7 cellular contexts compared by ENCODE assay signal in genomic region chr11:35138606-35138948, GRCh38. TPM values are rescaled to one million over a fixed set of nuclear protein-coding genes. Genes with fewer than 3 reads are reported as not detected.
DNase-seq lines count a peak whose midpoint lies in the region; ATAC-seq and TF ChIP-seq lines count a peak whose summit lies in the region.

No MANE protein-coding gene starts in this region.

- no peaks in the 10 kb centered on the region for H3K27me3 ChIP-seq in right cardiac atrium (ENCODE audit: control insufficient read depth, insufficient read depth)
- H3K27me3 ChIP-seq in smooth muscle cell (ENCODE audit: low read depth): no peaks in the 10 kb centered on the region
- H3K27me3 ChIP-seq in Karpas-422 (ENCODE audit: low read length): no peaks in the 10 kb centered on the region

- ATAC-seq in activated B cell treated with CpG ODN at 0.5 μM for 24 hours (ENCODE audit: low read depth): no peak
- peak in 1 of 2 donors; percentile 23 for ATAC-seq in right cardiac atrium

- H4K20me1 ChIP-seq in smooth muscle cell (ENCODE audit: low read depth) (no peaks in the 10 kb centered on the region), Karpas-422 (ENCODE audit: insufficient read depth, low read depth, low read length) (no peaks in the 10 kb centered on the region)

- H3K9me3 ChIP-seq in HEK293 (ENCODE audit: control insufficient read depth, insufficient read depth, low read depth, low read length): no peaks in the 10 kb centered on the region
- no peaks in the 10 kb centered on the region for H3K9me3 ChIP-seq in right cardiac atrium (ENCODE audit: control insufficient read depth, low read length)
- H3K9me3 ChIP-seq in smooth muscle cell (replicated peaks; ENCODE audit: low read depth): no peaks in the 10 kb centered on the region
- no peaks in the 10 kb centered on the region for H3K9me3 ChIP-seq in Karpas-422 (ENCODE audit: low read length)

- CTCF ChIA-PET in HEK293 (lab: Yijun Ruan, JAX) (no interaction called here), activated B cell treated with CpG ODN at 0.5 μM for 24 hours (lab: Charles Lee) (interaction anchor here (3.3 to 3.9 kb wide), 2 partner anchors 139 to 141 kb away, joined by 16 to 18 read pairs; no protein-coding TSS in a partner anchor)

- H3K4me2 ChIP-seq in smooth muscle cell: peak overlapping the region; percentile 94
- no peak overlapping the region for H3K4me2 ChIP-seq in Karpas-422 (ENCODE audit: low read depth, low read length, poor library complexity, severe bottlenecking)

- DNase-seq in activated B cell treated with CpG ODN at 0.5 μM for 24 hours (no peak), right cardiac atrium (no peak), smooth muscle cell (lab: John Stamatoyannopoulos, UW; ENCODE audit: unreplicated experiment) (no peak), NOMO-1 treated with DMSO at 0.1 percent for 48 hours (lab: John Stamatoyannopoulos, UW; ENCODE audit: unreplicated experiment) (no peak), Karpas-422 (no peak)
- DNase-seq in activated CD4-positive, alpha-beta T cell treated with anti-CD3 and anti-CD28 coated beads for 1 hour: no peak

- no peaks in the 10 kb centered on the region for H3K9me3 Mint-ChIP-seq in activated B cell treated with CpG ODN at 0.5 μM for 24 hours

- no peaks in the 10 kb centered on the region for H3K27me3 Mint-ChIP-seq in activated B cell treated with CpG ODN at 0.5 μM for 24 hours

- 10% methylated on average over 16 of the region's 16 CpGs for WGBS in right cardiac atrium
- WGBS in smooth muscle cell (ENCODE audit: low lambda C conversion rate): 13% methylated on average over 16 of the region's 16 CpGs

- H3K4me1 ChIP-seq in HEK293 (ENCODE audit: control insufficient read depth, insufficient read depth, low read length) (no peaks in the 10 kb centered on the region), right cardiac atrium (ENCODE audit: control insufficient read depth, insufficient read depth, low read length) (peaks cover 5% of the 10 kb centered on the region), smooth muscle cell (ENCODE audit: low read depth) (peaks cover 7% of the 10 kb centered on the region), Karpas-422 (ENCODE audit: low read length) (0 out of 2 replicates have a peak, but pooled peaks cover 4% of the 10 kb centered on the region)

- H3K27ac ChIP-seq in HEK293 (ENCODE audit: extremely low read depth, low read depth, low read length) (no peak overlapping the region; the same call in 1 of the 2 replicates), right cardiac atrium (ENCODE audit: low read length) (no peak overlapping the region), smooth muscle cell (ENCODE audit: low read depth) (no peak overlapping the region), Karpas-422 (ENCODE audit: low read length) (no peak overlapping the region)

- H3K36me3 Mint-ChIP-seq in activated B cell treated with CpG ODN at 0.5 μM for 24 hours (ENCODE audit: low read depth): peaks cover 43% of the 10 kb centered on the region

- H3K4me3 Mint-ChIP-seq in activated B cell treated with CpG ODN at 0.5 μM for 24 hours: peak overlapping the region; percentile 97

- H2AFZ ChIP-seq in smooth muscle cell (ENCODE audit: low read depth) (peak overlapping the region; percentile 92), Karpas-422 (ENCODE audit: low read length) (no peak overlapping the region)

- TF ChIP-seq CTCF in HEK293 (tag by site-specific recombination; IDR thresholded peaks at IDR 0.05) (no peak), activated B cell treated with CpG ODN at 0.5 μM for 24 hours (IDR thresholded peaks at IDR 0.05) (no peak), smooth muscle cell (IDR thresholded peaks at IDR 0.05; ENCODE audit: borderline replicate concordance, insufficient read depth, poor library complexity, severe bottlenecking) (no peak)

- H3K9ac ChIP-seq in smooth muscle cell (ENCODE audit: low read depth): peak overlapping the region; percentile 66
- H3K9ac ChIP-seq in Karpas-422 (ENCODE audit: low read length): no peak overlapping the region

- no peaks in the 10 kb centered on the region for H3K9me2 ChIP-seq in Karpas-422 (replicated peaks; ENCODE audit: insufficient read depth, low read length)

- peak overlapping the region; percentile 81 for H3K4me3 ChIP-seq in HEK293 (ENCODE audit: low read depth, low read length)
- peak overlapping the region; percentile 55 for H3K4me3 ChIP-seq in right cardiac atrium (ENCODE audit: low read length)
- peak overlapping the region; percentile 85 for H3K4me3 ChIP-seq in smooth muscle cell
- no peak overlapping the region for H3K4me3 ChIP-seq in Karpas-422 (ENCODE audit: low read length)

- POLR2A ChIA-PET in HEK293 (lab: Yijun Ruan, JAX): no interaction called here
- POLR2A ChIA-PET in activated B cell treated with CpG ODN at 0.5 μM for 24 hours (lab: Charles Lee): interaction anchor here (0.5 to 6.8 kb wide), 26 partner anchors 10 to 142 kb away, joined by 3 to 222 read pairs (median 14); no protein-coding TSS in a partner anchor

- H3K27ac Mint-ChIP-seq in activated B cell treated with CpG ODN at 0.5 μM for 24 hours: peak overlapping the region; percentile 98

- H3K79me2 ChIP-seq in smooth muscle cell (ENCODE audit: low read depth) (peaks cover 31% of the 10 kb centered on the region), Karpas-422 (ENCODE audit: low read length) (no peaks in the 10 kb centered on the region)

- peaks cover 53% of the 10 kb centered on the region for H3K4me1 Mint-ChIP-seq in activated B cell treated with CpG ODN at 0.5 μM for 24 hours

- intact Hi-C loops in activated B cell treated with CpG ODN at 0.5 μM for 24 hours (cut with micrococcal nuclease): loop anchor here (2.0 kb wide), 1 partner anchor 24 kb away; no protein-coding TSS in a partner anchor
- intact Hi-C loops in right cardiac atrium (cut with DNase I): no loop called here

- H3F3A ChIP-seq in smooth muscle cell (ENCODE audit: low read depth): no peaks in the 10 kb centered on the region

- H3K36me3 ChIP-seq in HEK293 (ENCODE audit: control insufficient read depth in 2 of 2, insufficient read depth in 1 of 2, low read length in 2 of 2) (no peaks in the 10 kb centered on the region), smooth muscle cell (ENCODE audit: low read depth) (no peaks in the 10 kb centered on the region), Karpas-422 (ENCODE audit: insufficient read depth, low read length) (no peaks in the 10 kb centered on the region)

TF ChIP-seq in HEK293, 187 proteins besides CTCF, POLR2A, EP300 and RAD21:
- TF ChIP-seq ZIC2 (tag by site-specific recombination; IDR thresholded peaks at IDR 0.05) (0 out of 2 replicates have a peak, but pooled peaks have one; percentile 8), ZNF792 (tag by site-specific recombination; IDR thresholded peaks at IDR 0.05) (no peak), SALL2 (tag by site-specific recombination; IDR thresholded peaks at IDR 0.05; ENCODE audit: borderline replicate concordance) (no peak), ZBTB17 (tag by site-specific recombination; IDR thresholded peaks at IDR 0.05) (peak; percentile 77; the same call in 1 of the 2 replicates)

RNA-seq across cellular contexts. Expression of gene CD44, which starts 0.4 kb away (rescaled TPM):
- total RNA-seq in activated B cell treated with CpG ODN at 0.5 μM for 24 hours (1,441 and 1,546 TPM in 2 replicates), right cardiac atrium (10 to 100 TPM; 20.9 to 50.7 (median 40.9) TPM), smooth muscle cell (143 and 248 TPM in 2 replicates)
- polyA plus RNA-seq in right cardiac atrium (7.5 TPM), smooth muscle cell (116 and 174 TPM in 2 replicates)
- 0.58 and 0.86 TPM in 2 replicates for total RNA-seq in Karpas-422 (2014; rRNA removed; shearing (Covaris generic); ENCODE audit: low replicate concordance)

Comparison
In these comparisons a context has a peak if more than half of its experiments do, and no peak if none do; other contexts are left out.
1. RNA of gene CD44, which starts 0.4 kb away (total RNA-seq): 1,441 to 1,546 TPM in activated B cell treated with CpG ODN at 0.5 μM for 24 hours, 143 to 248 TPM in smooth muscle cell and 20.9 to 50.7 TPM in right cardiac atrium; 0.58 to 0.86 TPM in Karpas-422; every median in the first group is over 10 times any median in the second.